Comparison of ENCODE assay signal across 8 cellular contexts in genomic region chr2:111900859-111901258, GRCh38. TPM values are rescaled to one million over a fixed set of nuclear protein-coding genes. Genes with fewer than 3 reads are reported as not detected.
DNase-seq lines count a peak whose midpoint lies in the region; ATAC-seq and TF ChIP-seq lines count a peak whose summit lies in the region.

No MANE protein-coding gene starts in this region.

- TF ChIP-seq CTCF in LNCAP (IDR thresholded peaks at IDR 0.05): peak; percentile 49; the same call in 1 of the 2 replicates
- TF ChIP-seq CTCF in ascending aorta (IDR thresholded peaks at IDR 0.05): peak in 2 of 3 experiments; percentile 33 to 58
- peak; percentile 42 for TF ChIP-seq CTCF in lower lobe of right lung (IDR thresholded peaks at IDR 0.05)

- H3K4me3 ChIP-seq in ascending aorta: peak overlapping the region; percentile 90 to 91
- H3K4me3 ChIP-seq in lower lobe of right lung: peak overlapping the region; percentile 96

- H3K27me3 ChIP-seq in ascending aorta (no peaks in the 10 kb centered on the region), lower lobe of right lung (ENCODE audit: low read depth) (no peaks in the 10 kb centered on the region)

- intact Hi-C loops in ascending aorta (cut with DNase I): no loop called here
- intact Hi-C loops in lower lobe of right lung (cut with DNase I): no loop called here
- intact Hi-C loops in left colon (cut with DNase I, micrococcal nuclease): no loop called here

- H3K27ac ChIP-seq in ascending aorta: peak overlapping the region; percentile 90 to 92
- H3K27ac ChIP-seq in lower lobe of right lung: peak overlapping the region; percentile 88

- H3K4me1 ChIP-seq in ascending aorta (peaks cover 0 to 38% of the 10 kb centered on the region in 2 donors), lower lobe of right lung (peaks cover 51% of the 10 kb centered on the region)

- ATAC-seq in lower lobe of right lung: no peak
- no peak for ATAC-seq in GM18870 (IDR thresholded peaks at IDR 0.05; ENCODE audit: unreplicated experiment)
- no peak for ATAC-seq in left colon

- H3K36me3 ChIP-seq in ascending aorta: no peaks in the 10 kb centered on the region
- no peaks in the 10 kb centered on the region for H3K36me3 ChIP-seq in lower lobe of right lung

- DNase-seq in DMS53 treated with DMSO at 0.1 percent for 48 hours (lab: John Stamatoyannopoulos, UW; ENCODE audit: unreplicated experiment): peak; percentile 25
- DNase-seq in ascending aorta (ENCODE audit: low spot score in 2 of 2): no peak
- no peak for DNase-seq in lower lobe of right lung
- no peak for DNase-seq in ureter (ENCODE audit: low spot score)
- DNase-seq in activated CD4-positive, CD25-positive, alpha-beta regulatory T cell treated with anti-CD3 and anti-CD28 coated beads, Interleukin-2, amount 50 U/mL, for 72 hours: no peak
- no peak for DNase-seq in left colon

- H3K9me3 ChIP-seq in ascending aorta (no peaks in the 10 kb centered on the region), lower lobe of right lung (no peaks in the 10 kb centered on the region)

RNA-seq across cellular contexts. Expression of gene MERTK, which starts 2.5 kb away (rescaled TPM):
- total RNA-seq in ascending aorta (11.1 TPM), lower lobe of right lung (20.7 TPM), ureter (33.5 TPM), left colon (1 to 10 TPM; 9.0 to 9.2 TPM)

RNA-seq across cellular contexts. Expression of gene ANAPC1, which starts 16.9 kb away (rescaled TPM):
- 36.6 TPM for total RNA-seq in ascending aorta
- total RNA-seq in lower lobe of right lung: 32.2 TPM
- 69.2 TPM for total RNA-seq in ureter
- total RNA-seq in left colon: 10 to 100 TPM; 29.2 to 39.0 TPM
